1 cellular context compared by ENCODE assay signal in genomic region chr22:20604776-20605221, GRCh38.
A peak's percentile ranks its signal among the peaks of the same experiment; 100 is the strongest.
TF ChIP-seq lines count a peak whose summit lies in the region.

No MANE protein-coding gene starts in this region.

TF ChIP-seq in HepG2, 621 proteins besides CTCF, POLR2A, EP300 and RAD21 (continued from another document):
- TF ChIP-seq ZHX2 (IDR thresholded peaks at IDR 0.05; ENCODE audit: low read depth) (no peak), ZHX2 (CRISPR knock-in tag; IDR thresholded peaks at IDR 0.05; ENCODE audit: borderline replicate concordance) (no peak), ZNF326 (CRISPR knock-in tag; IDR thresholded peaks at IDR 0.05; ENCODE audit: borderline replicate concordance) (no peak), ZBTB7A (CRISPR knock-in tag; IDR thresholded peaks at IDR 0.05) (no peak), SMC3 (IDR thresholded peaks at IDR 0.05; ENCODE audit: low read length) (0 out of 2 replicates have a peak, but pooled peaks have one; percentile 9), ZIK1 (CRISPR knock-in tag; IDR thresholded peaks at IDR 0.05; ENCODE audit: borderline replicate concordance, low read depth) (no peak), BRCA1 (CRISPR knock-in tag; IDR thresholded peaks at IDR 0.05) (no peak), FLYWCH1 (CRISPR knock-in tag; IDR thresholded peaks at IDR 0.05) (no peak), ZFP37 (CRISPR knock-in tag; IDR thresholded peaks at IDR 0.05; ENCODE audit: borderline replicate concordance) (no peak), ZNF687 (CRISPR knock-in tag; IDR thresholded peaks at IDR 0.05) (peak; percentile 24), ONECUT2 (CRISPR knock-in tag; IDR thresholded peaks at IDR 0.05) (no peak), RFX1 (IDR thresholded peaks at IDR 0.05) (no peak), CREB1 (IDR thresholded peaks at IDR 0.05) (0 out of 2 replicates have a peak, but pooled peaks have one; percentile 17), CREB1 (CRISPR knock-in tag; IDR thresholded peaks at IDR 0.05) (no peak), MAZ (IDR thresholded peaks at IDR 0.05; ENCODE audit: borderline replicate concordance, low read depth, low read length) (no peak), MAZ (CRISPR knock-in tag; IDR thresholded peaks at IDR 0.05; ENCODE audit: low read depth) (no peak), NCOR1 (IDR thresholded peaks at IDR 0.05; ENCODE audit: borderline replicate concordance, low read length) (no peak), MNT (IDR thresholded peaks at IDR 0.05) (no peak), ZNF777 (CRISPR knock-in tag; IDR thresholded peaks at IDR 0.05) (no peak), XRCC5 (optimal IDR thresholded peaks at IDR 0.05; ENCODE audit: low read length) (peak; percentile 17), KAT7 (CRISPR knock-in tag; IDR thresholded peaks at IDR 0.05; ENCODE audit: borderline replicate concordance) (no peak), CHD2 (IDR thresholded peaks at IDR 0.05; ENCODE audit: low read depth, low read length) (no peak), STAG1 (CRISPR knock-in tag; IDR thresholded peaks at IDR 0.05) (peak; percentile 39)
- TF ChIP-seq, protein P1, sequence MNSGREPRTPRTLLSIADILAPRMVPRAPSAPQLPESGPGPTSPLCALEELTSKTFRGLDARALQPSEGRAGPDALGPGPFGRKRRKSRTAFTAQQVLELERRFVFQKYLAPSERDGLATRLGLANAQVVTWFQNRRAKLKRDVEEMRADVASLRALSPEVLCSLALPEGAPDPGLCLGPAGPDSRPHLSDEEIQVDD (CRISPR knock-in tag; IDR thresholded peaks at IDR 0.05; ENCODE audit: borderline replicate concordance): no peak
